In genomic region chr19:18908917-18909619, GRCh38 we compare ENCODE assay signal across 1 cellular context.
TF ChIP-seq lines count a peak whose summit lies in the region.

No MANE protein-coding gene starts in this region.

TF ChIP-seq in K562, 482 proteins besides CTCF, POLR2A, EP300 and RAD21:
- TF ChIP-seq, protein P1, sequence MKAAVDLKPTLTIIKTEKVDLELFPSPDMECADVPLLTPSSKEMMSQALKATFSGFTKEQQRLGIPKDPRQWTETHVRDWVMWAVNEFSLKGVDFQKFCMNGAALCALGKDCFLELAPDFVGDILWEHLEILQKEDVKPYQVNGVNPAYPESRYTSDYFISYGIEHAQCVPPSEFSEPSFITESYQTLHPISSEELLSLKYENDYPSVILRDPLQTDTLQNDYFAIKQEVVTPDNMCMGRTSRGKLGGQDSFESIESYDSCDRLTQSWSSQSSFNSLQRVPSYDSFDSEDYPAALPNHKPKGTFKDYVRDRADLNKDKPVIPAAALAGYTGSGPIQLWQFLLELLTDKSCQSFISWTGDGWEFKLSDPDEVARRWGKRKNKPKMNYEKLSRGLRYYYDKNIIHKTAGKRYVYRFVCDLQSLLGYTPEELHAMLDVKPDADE (conservative IDR thresholded peaks at IDR 0.05; ENCODE audit: control insufficient read depth, low read depth, low read length) = no peak
- peak; percentile 40 for TF ChIP-seq POLR2G (IDR thresholded peaks at IDR 0.05; ENCODE audit: low read depth, low read length)
